ENCODE assay signal across 33 cellular contexts in the genomic region with DNA sequence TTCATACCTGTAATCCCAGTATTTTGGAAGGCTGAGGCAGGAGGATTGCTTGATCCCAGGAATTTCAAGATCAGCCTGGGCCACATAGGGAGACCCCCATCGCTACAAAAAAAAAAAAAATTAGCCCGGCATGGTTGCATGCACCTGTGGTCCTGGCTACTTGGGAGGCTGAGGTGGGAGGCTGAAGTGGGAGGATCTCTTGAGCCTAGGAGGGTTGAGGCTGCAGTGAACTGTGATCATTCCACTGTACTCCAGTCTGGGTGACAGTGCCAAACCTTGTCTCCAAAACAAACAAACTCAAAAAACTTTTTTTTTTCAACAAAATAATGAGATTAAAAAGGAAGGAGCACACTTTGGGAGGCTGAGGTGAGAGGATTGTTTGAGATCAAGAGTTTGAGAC.
"Had no signal": no experiment of that assay in that cellular context is flagged by ENCODE, and none has a peak within 500 bp of the region (broad histone marks: within the 10 kb centered on the region; RNA-seq: fewer than 3 reads in every experiment).

No MANE protein-coding gene starts in this region.

- H3K9me3 Mint-ChIP-seq: activated naive CD4-positive, alpha-beta T cell treated with anti-CD3 and anti-CD28 coated beads for 36 hours; activated naive CD8-positive, alpha-beta T cell treated with anti-CD3 and anti-CD28 coated beads for 36 hours; activated naive CD8-positive, alpha-beta T cell treated with anti-CD3 and anti-CD28 coated beads, Interleukin-2, amount 50 U/mL, for 24 hours; activated T-helper 1 cell treated with anti-CD3 and anti-CD28 coated beads, Interleukin-12 subunit alpha, Interleukin-12 subunit beta, Interleukin-2, Interleukin-4 antibody, amounts not matched to agents 30 ng/mL and 10 ng/mL and 1 ng/mL, durations not matched to agents 14 hours and 24 hours and 36 hours; activated T-helper 2 cell treated with anti-CD3 and anti-CD28 coated beads, Interferon-gamma antibody, Interleukin-2, Interleukin-4, amounts not matched to agents 10 μg/mL and 5 μg/mL and 100 μg/mL, durations not matched to agents 14 hours and 24 hours and 36 hours; central memory CD8-positive, alpha-beta T cell; dendritic cell treated with granulocyte-macrophage colony-stimulating factor and Interleukin-4, amounts not matched to agents 40 ng/mL and 50 ng/mL, for 4 days; effector memory CD8-positive, alpha-beta T cell; T-helper 2 cell treated with Interferon-gamma antibody and Interleukin-4, amounts not matched to agents 5 μg/mL and 100 μg/mL, for 36 hours had no signal

- H3K4me1 ChIP-seq: ascending aorta, esophagus muscularis mucosa, foreskin keratinocyte, gastroesophageal sphincter had no signal

- DNase-seq: activated CD4-positive, alpha-beta memory T cell treated with anti-CD3 and anti-CD28 coated beads for 36 hours; activated CD4-positive, alpha-beta T cell treated with anti-CD3 and anti-CD28 coated beads for 36 hours; activated CD4-positive, alpha-beta T cell treated with anti-CD3 and anti-CD28 coated beads, Interleukin-2, amount 10 ng/mL, durations not matched to agents 24 days and 14 days; activated CD4-positive, CD25-positive, alpha-beta regulatory T cell; activated CD4-positive, CD25-positive, alpha-beta regulatory T cell treated with anti-CD3 and anti-CD28 coated beads, Interleukin-2, amount 50 U/mL, for 72 hours; activated CD8-positive, alpha-beta memory T cell treated with anti-CD3 and anti-CD28 coated beads, Interleukin-2, amount 10 ng/mL, durations not matched to agents 7 days and 5 days; activated CD8-positive, alpha-beta memory T cell treated with anti-CD3 and anti-CD28 coated beads, Interleukin-2, amount 50 U/mL, for 4 hours; activated CD8-positive, alpha-beta T cell treated with anti-CD3 and anti-CD28 coated beads, Interleukin-2, amount 10 ng/mL, durations not matched to agents 7 days and 5 days; activated effector memory CD4-positive, alpha-beta T cell treated with anti-CD3 and anti-CD28 coated beads, Interleukin-2, amount 50 U/mL, for 16 hours; activated naive CD4-positive, alpha-beta T cell treated with anti-CD3 and anti-CD28 coated beads for 36 hours; activated naive CD8-positive, alpha-beta T cell treated with anti-CD3 and anti-CD28 coated beads for 36 hours; activated naive CD8-positive, alpha-beta T cell treated with anti-CD3 and anti-CD28 coated beads, Interleukin-2, amount 50 U/mL, for 24 hours; activated T-cell treated with anti-CD3 and anti-CD28 coated beads, Interleukin-2, amount 50 U/mL, for 1 hour; activated T-cell treated with anti-CD3 and anti-CD28 coated beads, Interleukin-2, amount 50 U/mL, for 48 hours; brain microvascular endothelial cell; effector CD4-positive, alpha-beta T cell; effector memory CD8-positive, alpha-beta T cell; erythroblast; foreskin keratinocyte; heart right ventricle; T1000; WERI-Rb-1 had no signal

- H3K36me3 ChIP-seq: ascending aorta, brain microvascular endothelial cell, esophagus muscularis mucosa, gastroesophageal sphincter, heart right ventricle had no signal

- H3K4me1 Mint-ChIP-seq: activated CD8-positive, alpha-beta memory T cell treated with anti-CD3 and anti-CD28 coated beads, Interleukin-2, amount 10 ng/mL, durations not matched to agents 7 days and 5 days; central memory CD8-positive, alpha-beta T cell had no signal

- H3K27me3 ChIP-seq: ascending aorta, brain microvascular endothelial cell, esophagus muscularis mucosa, foreskin keratinocyte, gastroesophageal sphincter, heart right ventricle had no signal

- H3K27ac Mint-ChIP-seq: activated CD4-positive, alpha-beta memory T cell treated with anti-CD3 and anti-CD28 coated beads for 36 hours; activated CD4-positive, alpha-beta T cell treated with anti-CD3 and anti-CD28 coated beads for 36 hours; activated CD4-positive, alpha-beta T cell treated with anti-CD3 and anti-CD28 coated beads, Interleukin-2, amount 10 ng/mL, durations not matched to agents 24 days and 14 days; activated CD8-positive, alpha-beta memory T cell treated with anti-CD3 and anti-CD28 coated beads, Interleukin-2, amount 10 ng/mL, durations not matched to agents 7 days and 5 days; activated CD8-positive, alpha-beta T cell treated with anti-CD3 and anti-CD28 coated beads, Interleukin-2, amount 10 ng/mL, durations not matched to agents 7 days and 5 days; activated naive CD4-positive, alpha-beta T cell treated with anti-CD3 and anti-CD28 coated beads for 36 hours; activated naive CD4-positive, alpha-beta T cell treated with anti-CD3 and anti-CD28 coated beads, Interleukin-2, amount 50 U/mL, for 24 hours; activated naive CD8-positive, alpha-beta T cell treated with anti-CD3 and anti-CD28 coated beads for 36 hours; activated naive CD8-positive, alpha-beta T cell treated with anti-CD3 and anti-CD28 coated beads, Interleukin-2, amount 50 U/mL, for 24 hours; activated T-helper 1 cell treated with anti-CD3 and anti-CD28 coated beads, Interleukin-12 subunit alpha, Interleukin-12 subunit beta, Interleukin-2, Interleukin-4 antibody, amounts not matched to agents 30 ng/mL and 10 ng/mL and 1 ng/mL, durations not matched to agents 14 hours and 24 hours and 36 hours; activated T-helper 2 cell treated with anti-CD3 and anti-CD28 coated beads, Interferon-gamma antibody, Interleukin-2, Interleukin-4, amounts not matched to agents 10 μg/mL and 5 μg/mL and 100 μg/mL, durations not matched to agents 14 hours and 24 hours and 36 hours; dendritic cell treated with granulocyte-macrophage colony-stimulating factor and Interleukin-4, amounts not matched to agents 40 ng/mL and 50 ng/mL, for 4 days; effector memory CD8-positive, alpha-beta T cell; T-helper 1 cell treated with Interleukin-12 subunit alpha and Interleukin-12 subunit beta and Interleukin-4 antibody, amounts not matched to agents 30 μg/mL and 1 μg/mL, for 36 hours; T-helper 2 cell treated with Interferon-gamma antibody and Interleukin-4, amounts not matched to agents 5 μg/mL and 100 μg/mL, for 36 hours had no signal

- H3K27me3 Mint-ChIP-seq: activated CD4-positive, alpha-beta memory T cell treated with anti-CD3 and anti-CD28 coated beads for 36 hours; activated CD4-positive, alpha-beta T cell treated with anti-CD3 and anti-CD28 coated beads for 36 hours; activated CD4-positive, alpha-beta T cell treated with anti-CD3 and anti-CD28 coated beads, Interleukin-2, amount 10 ng/mL, durations not matched to agents 24 days and 14 days; activated CD8-positive, alpha-beta memory T cell treated with anti-CD3 and anti-CD28 coated beads, Interleukin-2, amount 10 ng/mL, durations not matched to agents 7 days and 5 days; activated naive CD4-positive, alpha-beta T cell treated with anti-CD3 and anti-CD28 coated beads, Interleukin-2, amount 50 U/mL, for 24 hours; activated naive CD8-positive, alpha-beta T cell treated with anti-CD3 and anti-CD28 coated beads for 36 hours; activated naive CD8-positive, alpha-beta T cell treated with anti-CD3 and anti-CD28 coated beads, Interleukin-2, amount 50 U/mL, for 24 hours; central memory CD8-positive, alpha-beta T cell; dendritic cell treated with granulocyte-macrophage colony-stimulating factor and Interleukin-4, amounts not matched to agents 40 ng/mL and 50 ng/mL, for 4 days; effector memory CD8-positive, alpha-beta T cell had no signal

- H3K4me3 ChIP-seq: ascending aorta, coronary artery, esophagus muscularis mucosa, gastroesophageal sphincter, heart right ventricle had no signal

- ATAC-seq: activated CD4-positive, alpha-beta T cell treated with anti-CD3 and anti-CD28 coated beads for 36 hours; activated CD8-positive, alpha-beta memory T cell treated with anti-CD3 and anti-CD28 coated beads, Interleukin-2, amount 10 ng/mL, durations not matched to agents 7 days and 5 days; activated CD8-positive, alpha-beta T cell treated with anti-CD3 and anti-CD28 coated beads, Interleukin-2, amount 10 ng/mL, durations not matched to agents 7 days and 5 days; activated naive CD8-positive, alpha-beta T cell treated with anti-CD3 and anti-CD28 coated beads, Interleukin-2, amount 50 U/mL, for 24 hours; effector memory CD8-positive, alpha-beta T cell; foreskin keratinocyte; gastroesophageal sphincter; heart right ventricle had no signal

- H3K27ac ChIP-seq: ascending aorta, brain microvascular endothelial cell, coronary artery, esophagus muscularis mucosa, foreskin keratinocyte, gastroesophageal sphincter, heart right ventricle, WERI-Rb-1 had no signal

- H3K4me3 Mint-ChIP-seq: activated CD4-positive, alpha-beta memory T cell treated with anti-CD3 and anti-CD28 coated beads for 36 hours; activated CD4-positive, alpha-beta T cell treated with anti-CD3 and anti-CD28 coated beads for 36 hours; activated CD4-positive, alpha-beta T cell treated with anti-CD3 and anti-CD28 coated beads, Interleukin-2, amount 10 ng/mL, durations not matched to agents 24 days and 14 days; activated CD8-positive, alpha-beta memory T cell treated with anti-CD3 and anti-CD28 coated beads, Interleukin-2, amount 10 ng/mL, durations not matched to agents 7 days and 5 days; activated CD8-positive, alpha-beta T cell treated with anti-CD3 and anti-CD28 coated beads, Interleukin-2, amount 10 ng/mL, durations not matched to agents 7 days and 5 days; activated naive CD4-positive, alpha-beta T cell treated with anti-CD3 and anti-CD28 coated beads for 36 hours; activated naive CD4-positive, alpha-beta T cell treated with anti-CD3 and anti-CD28 coated beads, Interleukin-2, amount 50 U/mL, for 24 hours; activated naive CD8-positive, alpha-beta T cell treated with anti-CD3 and anti-CD28 coated beads for 36 hours; activated naive CD8-positive, alpha-beta T cell treated with anti-CD3 and anti-CD28 coated beads, Interleukin-2, amount 50 U/mL, for 24 hours; activated T-helper 1 cell treated with anti-CD3 and anti-CD28 coated beads, Interleukin-12 subunit alpha, Interleukin-12 subunit beta, Interleukin-2, Interleukin-4 antibody, amounts not matched to agents 30 ng/mL and 10 ng/mL and 1 ng/mL, durations not matched to agents 14 hours and 24 hours and 36 hours; central memory CD8-positive, alpha-beta T cell; dendritic cell treated with granulocyte-macrophage colony-stimulating factor and Interleukin-4, amounts not matched to agents 40 ng/mL and 50 ng/mL, for 4 days; effector memory CD8-positive, alpha-beta T cell; T-helper 1 cell treated with Interleukin-12 subunit alpha and Interleukin-12 subunit beta and Interleukin-4 antibody, amounts not matched to agents 30 μg/mL and 1 μg/mL, for 36 hours; T-helper 2 cell treated with Interferon-gamma antibody and Interleukin-4, amounts not matched to agents 5 μg/mL and 100 μg/mL, for 36 hours had no signal
